ENCODE assay signal across 7 cellular contexts in genomic region chrX:15781964-15782711, GRCh38. TPM values are rescaled to one million over a fixed set of nuclear protein-coding genes. Genes with fewer than 3 reads are reported as not detected.
DNase-seq lines count a peak whose midpoint lies in the region; ATAC-seq, FAIRE-seq and TF ChIP-seq lines count a peak whose summit lies in the region.

No MANE protein-coding gene starts in this region.

- H3K79me2 ChIP-seq in OCI-LY1 (ENCODE audit: insufficient read depth, low read length) (no peaks in the 10 kb centered on the region), SK-N-SH (ENCODE audit: insufficient read depth) (no peaks in the 10 kb centered on the region)

- TF ChIP-seq RAD21 in SK-N-SH (IDR thresholded peaks at IDR 0.05; ENCODE audit: low read length), result no peak

- H3K27ac ChIP-seq in OCI-LY1 (ENCODE audit: low read depth, low read length, poor library complexity, severe bottlenecking), result peak overlapping the region; percentile 74
- H3K27ac ChIP-seq in small intestine (ENCODE audit: low read depth in 1 of 2, low read length in 1 of 2), result peak overlapping the region; percentile 56 to 80
- no peak overlapping the region for H3K27ac ChIP-seq in SK-N-SH (ENCODE audit: low read depth in 2 of 2, low read length in 1 of 2)

- H3F3A ChIP-seq in OCI-LY1 (ENCODE audit: insufficient read depth, low read length), result no peaks in the 10 kb centered on the region
- no peaks in the 10 kb centered on the region for H3F3A ChIP-seq in SK-N-SH (replicated peaks; ENCODE audit: insufficient read depth)

- peak overlapping the region; percentile 63 for H3K9ac ChIP-seq in OCI-LY1 (ENCODE audit: low read length)
- H3K9ac ChIP-seq in SK-N-SH, result no peak overlapping the region

- peak; percentile 13 for DNase-seq in small intestine
- DNase-seq in SK-N-SH, result no peak
- no peak for DNase-seq in NCI-H226

- no peaks in the 10 kb centered on the region for H3K27me3 ChIP-seq in OCI-LY1 (ENCODE audit: insufficient read depth, low read length)
- no peaks in the 10 kb centered on the region for H3K27me3 ChIP-seq in small intestine (ENCODE audit: control insufficient read depth in 2 of 2, insufficient read depth in 2 of 2, low read length in 2 of 2)
- no peaks in the 10 kb centered on the region for H3K27me3 ChIP-seq in SK-N-SH (ENCODE audit: insufficient read depth)

- peak overlapping the region; percentile 98 for H2AFZ ChIP-seq in OCI-LY1 (ENCODE audit: low read length)
- H2AFZ ChIP-seq in SK-N-SH (ENCODE audit: low read depth), result no peak overlapping the region

- H3K4me1 ChIP-seq in OCI-LY1 (ENCODE audit: insufficient read depth, low read length, severe bottlenecking), result peaks cover 14% of the 10 kb centered on the region
- H3K4me1 ChIP-seq in small intestine (ENCODE audit: control insufficient read depth in 2 of 2, insufficient read depth in 1 of 2, low read depth in 1 of 2, low read length in 1 of 2), result no peaks in the 10 kb centered on the region
- no peaks in the 10 kb centered on the region for H3K4me1 ChIP-seq in SK-N-SH (ENCODE audit: control insufficient read depth in 1 of 2, insufficient read depth in 2 of 2, low read depth in 1 of 2, low read length in 1 of 2)

- 63 to 78% (median 65%) methylated on average over 13 of the region's 13 CpGs for WGBS in small intestine, 3 donors
- WGBS in SK-N-SH (ENCODE audit: low lambda C conversion rate), result 86% methylated on average over 13 of the region's 13 CpGs

- 0 out of 2 replicates have a peak, but pooled peaks have one; percentile 5 for TF ChIP-seq CTCF in OCI-LY1 (IDR thresholded peaks at IDR 0.05; ENCODE audit: low read length)
- no peak for TF ChIP-seq CTCF in SK-N-SH (IDR thresholded peaks at IDR 0.05)

- H3K9me3 ChIP-seq in OCI-LY1 (ENCODE audit: low read length), result no peaks in the 10 kb centered on the region
- no peaks in the 10 kb centered on the region for H3K9me3 ChIP-seq in small intestine (ENCODE audit: control insufficient read depth, low read depth)
- H3K9me3 ChIP-seq in SK-N-SH, result no peaks in the 10 kb centered on the region

- POLR2A ChIA-PET in SK-N-SH (lab: Yijun Ruan, JAX), result no interaction called here

- no peak for TF ChIP-seq EP300 in SK-N-SH (IDR thresholded peaks at IDR 0.05; ENCODE audit: borderline replicate concordance in 1 of 2, low read depth in 1 of 2, low read length in 1 of 2)

- no peak for FAIRE-seq in small intestine (lab: Jason Lieb, UNC)

- peak; percentile 92 for ATAC-seq in GM19023 (IDR thresholded peaks at IDR 0.05; ENCODE audit: unreplicated experiment)
- peak; percentile 96 for ATAC-seq in HG02759 (IDR thresholded peaks at IDR 0.05; ENCODE audit: unreplicated experiment)
- no peak for ATAC-seq in HG03457 (IDR thresholded peaks at IDR 0.05; ENCODE audit: unreplicated experiment)

- H3K4me2 ChIP-seq in OCI-LY1 (ENCODE audit: low read length) (peak overlapping the region; percentile 85), SK-N-SH (no peak overlapping the region)

- H3K4me3 ChIP-seq in OCI-LY1 (ENCODE audit: low read depth, low read length, poor library complexity, severe bottlenecking) (peak overlapping the region; percentile 53), small intestine (ENCODE audit: low read depth in 1 of 2, low read length in 2 of 2) (no peak overlapping the region), SK-N-SH (ENCODE audit: low read depth in 2 of 2, low read length in 1 of 2) (no peak overlapping the region)

- H3K9me2 ChIP-seq in OCI-LY1 (ENCODE audit: low read depth, low read length), result no peaks in the 10 kb centered on the region
- H3K9me2 ChIP-seq in SK-N-SH, result no peaks in the 10 kb centered on the region

- CTCF ChIA-PET in SK-N-SH (lab: Yijun Ruan, JAX), result no interaction called here

- no peaks in the 10 kb centered on the region for H3K36me3 ChIP-seq in OCI-LY1 (ENCODE audit: insufficient read depth, low read length)
- H3K36me3 ChIP-seq in small intestine (ENCODE audit: control insufficient read depth in 2 of 2, insufficient read depth in 2 of 2, low read length in 2 of 2), result no peaks in the 10 kb centered on the region
- peaks cover 24 to 33% of the 10 kb centered on the region in 2 experiments for H3K36me3 ChIP-seq in SK-N-SH (replicated peaks in 1 of 2; ENCODE audit: control insufficient read depth in 1 of 2, insufficient read depth in 2 of 2, low read length in 1 of 2)

- no peaks in the 10 kb centered on the region for H4K20me1 ChIP-seq in OCI-LY1 (ENCODE audit: insufficient read depth, low read length)
- H4K20me1 ChIP-seq in SK-N-SH (ENCODE audit: insufficient read depth), result no peaks in the 10 kb centered on the region

TF ChIP-seq in SK-N-SH, 30 proteins besides CTCF, POLR2A, EP300 and RAD21:
- TF ChIP-seq FOXJ3 (CRISPR knock-in tag; IDR thresholded peaks at IDR 0.05), result no peak
- TF ChIP-seq RCOR1 (IDR thresholded peaks at IDR 0.05; ENCODE audit: low read length), result no peak
- no peak for TF ChIP-seq FOSL2 (IDR thresholded peaks at IDR 0.05; ENCODE audit: borderline replicate concordance, low read depth)
- TF ChIP-seq GABPA (IDR thresholded peaks at IDR 0.05; ENCODE audit: low read depth), result no peak
- TF ChIP-seq TCF12 (IDR thresholded peaks at IDR 0.05), result no peak
- no peak for TF ChIP-seq CHD2 (IDR thresholded peaks at IDR 0.05; ENCODE audit: low read length, partially characterized antibody)
- no peak for TF ChIP-seq SIN3A (IDR thresholded peaks at IDR 0.05; ENCODE audit: borderline replicate concordance, low read depth, low read length)

RNA-seq across cellular contexts. Expression of gene ZRSR2, which starts 8.1 kb away (rescaled TPM):
- 10 to 100 TPM in 2 of 3 donors, 1 to 10 TPM in 1; 9.4 to 21.6 (median 14.1) TPM for polyA plus RNA-seq in small intestine
- 14.3 and 18.7 TPM in 2 replicates for polyA plus RNA-seq in SK-N-SH (2012; rRNA removed)
- polyA plus RNA-seq in SK-N-SH (2012; cell fraction: cytosol; rRNA removed), result 14.5 and 19.3 TPM in 2 replicates
- 28.0 and 48.1 TPM in 2 replicates for polyA plus RNA-seq in SK-N-SH (2012; cell fraction: nucleus; rRNA removed)

RNA-seq across cellular contexts. Expression of gene CA5B, which starts 44.1 kb away (rescaled TPM):
- polyA plus RNA-seq in small intestine, result 1 to 10 TPM in 1 of 3 donors, under 1 TPM in 2; 0.22 to 2.1 (median 0.54) TPM
- polyA plus RNA-seq in SK-N-SH (2012; rRNA removed), result 4.4 and 8.0 TPM in 2 replicates
- 5.8 and 6.0 TPM in 2 replicates for polyA plus RNA-seq in SK-N-SH (2012; cell fraction: cytosol; rRNA removed)
- 4.7 and 6.4 TPM in 2 replicates for polyA plus RNA-seq in SK-N-SH (2012; cell fraction: nucleus; rRNA removed)

Comparison
In these comparisons a context has a peak if more than half of its experiments do, and no peak if none do; other contexts are left out.
1. H3K27ac ChIP-seq: peak in OCI-LY1 (single experiment) and small intestine (2 of 2); none in SK-N-SH (0 of 2).